11 cellular contexts compared by ENCODE assay signal in the genomic region with DNA sequence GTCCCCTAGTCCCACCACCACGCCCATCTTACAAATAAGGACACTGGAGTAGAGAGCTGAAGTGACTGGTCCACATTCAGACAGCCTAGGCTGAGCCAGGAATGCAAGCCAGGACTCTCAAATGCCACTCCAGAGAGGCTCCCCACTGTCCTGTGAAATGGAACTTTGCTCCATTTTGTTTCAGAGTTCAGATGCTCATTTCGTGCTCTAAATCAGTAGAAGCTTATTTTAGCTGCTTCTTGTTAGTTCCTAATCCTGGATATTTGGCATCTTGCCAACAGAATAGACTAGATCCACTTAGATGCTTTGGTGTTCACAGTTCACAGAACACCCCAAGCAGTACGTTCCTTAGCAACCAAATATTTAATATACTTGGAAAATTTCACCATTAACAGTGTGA. TPM values are rescaled to one million over a fixed set of nuclear protein-coding genes. Genes with fewer than 3 reads are reported as not detected.
DNase-seq lines count a peak whose midpoint lies in the region; ATAC-seq, FAIRE-seq and TF ChIP-seq lines count a peak whose summit lies in the region.
"Had no signal": no experiment of that assay in that cellular context is flagged by ENCODE, and none has a peak within 500 bp of the region (broad histone marks: within the 10 kb centered on the region; RNA-seq: fewer than 3 reads in every experiment).

No MANE protein-coding gene starts in this region.

- no peaks in the 10 kb centered on the region for H3K79me2 ChIP-seq in K562 (ENCODE audit: control insufficient read depth, insufficient read depth, low read length)

- H3K23ac ChIP-seq in neuronal stem cell (ENCODE audit: low read depth, low read length, poor library complexity) = no peak overlapping the region

- POLR2A ChIA-PET in K562 (lab: Yijun Ruan, JAX) = no interaction called here

- BruUV-seq in K562 (replicated peaks; lab: Mats Ljungman, UMichigan) = no TSS peak

- no peak overlapping the region for H3K14ac ChIP-seq in neuronal stem cell (ENCODE audit: low read length)

- TF ChIP-seq CTCF in K562 (IDR thresholded peaks at IDR 0.05 in 2 of 3, conservative IDR thresholded peaks at IDR 0.05 in 1 of 3; ENCODE audit: insufficient read depth in 2 of 3, low read depth in 1 of 3, low read length in 3 of 3) (no peak), thyroid gland (IDR thresholded peaks at IDR 0.05) (no peak)

- H4K20me1 ChIP-seq in K562 (replicated peaks; ENCODE audit: control insufficient read depth, insufficient read depth, low read length) = no peaks in the 10 kb centered on the region

- H2AK5ac ChIP-seq in neuronal stem cell (ENCODE audit: low read depth, low read length) = no peak overlapping the region

- H3K4me2 ChIP-seq in K562 (ENCODE audit: insufficient read depth, low read length) (no peak overlapping the region), neuronal stem cell (ENCODE audit: insufficient read depth, low read length, poor library complexity, severe bottlenecking) (no peak overlapping the region)

- no peak overlapping the region for H4K91ac ChIP-seq in neuronal stem cell (ENCODE audit: low read depth, low read length, poor library complexity)

- no peak for TF ChIP-seq EP300 in K562 (IDR thresholded peaks at IDR 0.05; ENCODE audit: low read length)

- no peak overlapping the region for H2BK5ac ChIP-seq in neuronal stem cell (ENCODE audit: low read length)

- no peaks in the 10 kb centered on the region for H3K9me1 ChIP-seq in K562 (ENCODE audit: control insufficient read depth, insufficient read depth, low read length)

- no peak overlapping the region for H3K4me3 ChIP-seq in K562
- H3K4me3 ChIP-seq in thyroid gland (replicated peaks in 1 of 3) = no peak overlapping the region
- no peak overlapping the region for H3K4me3 ChIP-seq in neuronal stem cell (ENCODE audit: low read length in 2 of 2)

- intact Hi-C loops in K562 (cut with micrococcal nuclease) (no loop called here), thyroid gland (cut with DNase I) (no loop called here)

- H3K4ac ChIP-seq in neuronal stem cell (ENCODE audit: low read length) = no peak overlapping the region

- H3K27me3 ChIP-seq in K562 (ENCODE audit: control insufficient read depth in 2 of 2, insufficient read depth in 2 of 2, low read length in 2 of 2) = no peaks in the 10 kb centered on the region
- no peaks in the 10 kb centered on the region for H3K27me3 ChIP-seq in thyroid gland
- no peaks in the 10 kb centered on the region for H3K27me3 ChIP-seq in neuronal stem cell (ENCODE audit: control insufficient read depth in 3 of 3, insufficient read depth in 3 of 3, low read depth in 1 of 3, low read length in 3 of 3)

- ATAC-seq in K562 (no peak), HG02840 (IDR thresholded peaks at IDR 0.05; ENCODE audit: low FRiP score, unreplicated experiment) (no peak)

- CTCF ChIA-PET in K562 (lab: Yijun Ruan, JAX; ENCODE audit: low intra/inter-chr PET ratio) = no interaction called here

- no peak overlapping the region for H2BK15ac ChIP-seq in neuronal stem cell (ENCODE audit: low read length)

- no peak overlapping the region for H3K27ac ChIP-seq in K562 (ENCODE audit: extremely low read depth, low read depth, low read length)
- H3K27ac ChIP-seq in thyroid gland = peak overlapping the region in 2 of 3 donors; percentile 2 to 7
- H3K27ac ChIP-seq in neuronal stem cell (replicated peaks; ENCODE audit: low read length) = no peak overlapping the region

- H3K9ac ChIP-seq in K562 (ENCODE audit: insufficient read depth in 1 of 2, low read depth in 2 of 2, low read length in 2 of 2) (no peak overlapping the region), neuronal stem cell (ENCODE audit: low read depth, low read length, poor library complexity) (no peak overlapping the region)

- TF ChIP-seq RAD21 in K562 (CRISPR knock-in tag; conservative IDR thresholded peaks at IDR 0.05 in 1 of 2, IDR thresholded peaks at IDR 0.05 in 1 of 2) = no peak

- H3K9me3 ChIP-seq in K562 (replicated peaks; ENCODE audit: control insufficient read depth, insufficient read depth, low read depth, low read length) (no peaks in the 10 kb centered on the region), thyroid gland (no peaks in the 10 kb centered on the region), neuronal stem cell (replicated peaks in 1 of 2; ENCODE audit: control insufficient read depth in 2 of 2, insufficient read depth in 1 of 2, low read depth in 1 of 2, low read length in 2 of 2) (no peaks in the 10 kb centered on the region)

- no peak overlapping the region for H2BK120ac ChIP-seq in neuronal stem cell (ENCODE audit: low read depth, low read length)

- no peak for FAIRE-seq in K562 (lab: Jason Lieb, UNC)

- in situ Hi-C loops in K562 (cut with MboI) = no loop called here

- DNase-seq in NCI-H1417 (lab: John Stamatoyannopoulos, UW) (peak in 2 of 3 experiments; percentile 1 to 23), NCI-H1417 treated with DMSO at 0.1 percent for 48 hours (lab: John Stamatoyannopoulos, UW) (no peak), K562 (ENCODE audit: extremely low read depth in 1 of 4, low spot score in 3 of 4) (peak in 3 of 4 experiments; percentile 14 to 36 (median 28)), inferior parietal cortex (ENCODE audit: extremely low spot score) (peak; percentile 58), thyroid gland (peak; percentile 56 to 58), activated gamma-delta T cell treated with Interleukin-2 at 50 U/mL for 16 hours (no peak), neuronal stem cell (ENCODE audit: low spot score) (no peak)
- DNase-seq: cortex of kidney; islet precursor cell; stimulated activated CD4-positive, alpha-beta T cell treated with anti-CD3 and anti-CD28 coated beads, Interleukin-15, amount 100 ng/mL, for 24 hours had no signal

- no peak overlapping the region for H4K8ac ChIP-seq in neuronal stem cell (ENCODE audit: low read depth, low read length)

- peaks cover 0 to 4% of the 10 kb centered on the region in 2 experiments; a peak in 2 of 5 replicates for H3K4me1 ChIP-seq in K562 (replicated peaks in 1 of 2; ENCODE audit: control insufficient read depth in 2 of 2, insufficient read depth in 2 of 2, low read length in 2 of 2)
- H3K4me1 ChIP-seq in thyroid gland = peaks cover 0 to 11% of the 10 kb centered on the region in 2 donors
- peaks cover 0 to 3% of the 10 kb centered on the region in 2 donors for H3K4me1 ChIP-seq in neuronal stem cell (ENCODE audit: control insufficient read depth in 2 of 2, insufficient read depth in 1 of 2, low read depth in 1 of 2, low read length in 2 of 2)

- H2AFZ ChIP-seq in K562 (ENCODE audit: low read depth, low read length) (no peak overlapping the region), neuronal stem cell (ENCODE audit: low read length) (no peak overlapping the region)

- no peak overlapping the region for H2BK12ac ChIP-seq in neuronal stem cell (ENCODE audit: low read length)

- no peak overlapping the region for H3K18ac ChIP-seq in neuronal stem cell (ENCODE audit: low read length)

- WGBS in K562 (ENCODE audit: insufficient coverage, low coverage, missing lambda C conversion rate) = 54% methylated on average over 2 of the region's 3 CpGs
- WGBS in thyroid gland, 2 donors = 22% methylated on average over 3 of the region's 3 CpGs
- no CpG with 5 or more reads among the region's 3 CpGs for WGBS in neuronal stem cell (ENCODE audit: extremely low coverage in 2 of 2, insufficient read length in 2 of 2, insufficient replicate concordance in 1 of 2), 2 donors

- H3K36me3 ChIP-seq in K562 (ENCODE audit: control insufficient read depth, insufficient read depth, low read length) (peaks cover 20% of the 10 kb centered on the region; the same call in 2 of the 3 replicates), thyroid gland (peaks cover 15% of the 10 kb centered on the region in 2 donors), neuronal stem cell (replicated peaks in 1 of 2; ENCODE audit: control insufficient read depth in 2 of 2, insufficient read depth in 2 of 2, low read length in 2 of 2) (peaks cover 5 to 49% of the 10 kb centered on the region in 2 donors)

- TF ChIP-seq POLR2A in K562 (conservative IDR thresholded peaks at IDR 0.05) = no peak
- TF ChIP-seq POLR2A in thyroid gland (IDR thresholded peaks at IDR 0.05) = no peak

- H3K79me1 ChIP-seq in neuronal stem cell (ENCODE audit: low read depth, low read length) = no peaks in the 10 kb centered on the region

RNA-seq across cellular contexts. Expression of gene MMP21, which starts 7.4 kb away (rescaled TPM):
- total RNA-seq in K562 (2011; cell fraction: chromatin; rRNA removed; ENCODE audit: low replicate concordance) = not detected in 2 replicates
- not detected in 2 replicates for total RNA-seq in K562 (2011; cell fraction: nucleolus; rRNA removed)
- total RNA-seq in K562 (2011; cell fraction: nucleoplasm; rRNA removed) = not detected in 2 replicates
- total RNA-seq in K562 (2014; rRNA removed) (not detected in 2 replicates), K562 (2014; rRNA removed; fragmentation: Illumina TruSeq; extraction: Trizol) (not detected in 2 replicates), K562 (2015; rRNA removed; fragmentation: Illumina TruSeq; extraction: Trizol) (not detected in 2 replicates), K562 (2021) (not detected in 2 replicates), thyroid gland (under 1 TPM in 1 of 4 donors, not detected in 3; 0.67 TPM)
- polyA plus RNA-seq in K562 (2011; rRNA removed) (not detected in 2 replicates), K562 (2014; fragmentation: Illumina TruSeq; extraction: Trizol) (not detected in 2 replicates), K562 (2014; fragmentation: Nextera tagmentation; extraction: Ambion mirVana) (not detected), K562 (2014; rRNA removed) (not detected in 2 replicates)
- not detected in 2 replicates for polyA plus RNA-seq in K562 (2011; cell fraction: cytosol; rRNA removed)
- polyA plus RNA-seq in K562 (2011; cell fraction: nucleus; rRNA removed) = not detected in 2 replicates
- not detected in 2 replicates for polyA plus RNA-seq in K562 (2012)
- polyA minus RNA-seq in K562 (2011; rRNA and poly(A)+ RNA removed) = not detected in 2 replicates
- polyA minus RNA-seq in K562 (2011; cell fraction: cytosol; rRNA and poly(A)+ RNA removed) = not detected in 2 replicates
- not detected in 2 replicates for polyA minus RNA-seq in K562 (2011; cell fraction: nucleus; rRNA and poly(A)+ RNA removed)
- not detected for polyA plus RNA-seq in neuronal stem cell (2013, experiment 1 of 2)
- polyA plus RNA-seq in neuronal stem cell (2013, experiment 2 of 2) = 0.03 TPM

RNA-seq across cellular contexts. Expression of gene EDRF1, which starts 48.7 kb away (rescaled TPM):
- 28.4 and 76.8 TPM in 2 replicates for total RNA-seq in K562 (2011; cell fraction: chromatin; rRNA removed; ENCODE audit: low replicate concordance)
- 15.5 and 17.1 TPM in 2 replicates for total RNA-seq in K562 (2011; cell fraction: nucleolus; rRNA removed)
- total RNA-seq in K562 (2011; cell fraction: nucleoplasm; rRNA removed) = 28.5 and 38.2 TPM in 2 replicates
- total RNA-seq in K562 (2014; rRNA removed) (14.9 and 16.8 TPM in 2 replicates), K562 (2014; rRNA removed; fragmentation: Illumina TruSeq; extraction: Trizol) (22.9 and 23.8 TPM in 2 replicates), K562 (2015; rRNA removed; fragmentation: Illumina TruSeq; extraction: Trizol) (23.8 and 24.0 TPM in 2 replicates), K562 (2021) (18.6 and 18.9 TPM in 2 replicates), thyroid gland (10 to 100 TPM; 23.2 to 35.5 (median 30.9) TPM)
- polyA plus RNA-seq in K562 (2011; rRNA removed) (23.9 and 26.0 TPM in 2 replicates), K562 (2014; fragmentation: Illumina TruSeq; extraction: Trizol) (17.1 and 18.5 TPM in 2 replicates), K562 (2014; fragmentation: Nextera tagmentation; extraction: Ambion mirVana) (1 to 10 TPM; 7.6 to 9.9 TPM), K562 (2014; rRNA removed) (24.0 and 24.8 TPM in 2 replicates)
- 4.9 and 10.6 TPM in 2 replicates for polyA plus RNA-seq in K562 (2011; cell fraction: cytosol; rRNA removed)
- 32.1 and 39.0 TPM in 2 replicates for polyA plus RNA-seq in K562 (2011; cell fraction: nucleus; rRNA removed)
- polyA plus RNA-seq in K562 (2012) = 12.5 and 14.2 TPM in 2 replicates
- polyA minus RNA-seq in K562 (2011; rRNA and poly(A)+ RNA removed) = 25.7 and 26.4 TPM in 2 replicates
- polyA minus RNA-seq in K562 (2011; cell fraction: cytosol; rRNA and poly(A)+ RNA removed) = 13.6 and 13.7 TPM in 2 replicates
- polyA minus RNA-seq in K562 (2011; cell fraction: nucleus; rRNA and poly(A)+ RNA removed) = 19.1 and 25.8 TPM in 2 replicates
- 21.4 TPM for polyA plus RNA-seq in neuronal stem cell (2013, experiment 1 of 2)
- polyA plus RNA-seq in neuronal stem cell (2013, experiment 2 of 2) = 22.1 TPM

RNA-seq across cellular contexts. Expression of gene UROS, which starts 54.8 kb away (rescaled TPM):
- 96.8 and 104 TPM in 2 replicates for total RNA-seq in K562 (2011; cell fraction: chromatin; rRNA removed; ENCODE audit: low replicate concordance)
- total RNA-seq in K562 (2011; cell fraction: nucleolus; rRNA removed) = 51.7 and 55.7 TPM in 2 replicates
- 66.6 and 87.0 TPM in 2 replicates for total RNA-seq in K562 (2011; cell fraction: nucleoplasm; rRNA removed)
- 31.3 and 32.3 TPM in 2 replicates for total RNA-seq in K562 (2014; rRNA removed)
- total RNA-seq in K562 (2014; rRNA removed; fragmentation: Illumina TruSeq; extraction: Trizol) = 34.6 and 38.2 TPM in 2 replicates
- total RNA-seq in K562 (2015; rRNA removed; fragmentation: Illumina TruSeq; extraction: Trizol) = 21.5 and 22.2 TPM in 2 replicates
- 31.9 and 32.8 TPM in 2 replicates for total RNA-seq in K562 (2021)
- 28.8 and 39.1 TPM in 2 replicates for polyA plus RNA-seq in K562 (2011; rRNA removed)
- polyA plus RNA-seq in K562 (2011; cell fraction: cytosol; rRNA removed) = 23.8 and 43.0 TPM in 2 replicates
- 40.2 and 71.6 TPM in 2 replicates for polyA plus RNA-seq in K562 (2011; cell fraction: nucleus; rRNA removed)
- 19.8 and 25.4 TPM in 2 replicates for polyA plus RNA-seq in K562 (2012)
- polyA plus RNA-seq in K562 (2014; fragmentation: Illumina TruSeq; extraction: Trizol) = 32.1 and 34.6 TPM in 2 replicates
- 1 to 10 TPM; 6.4 to 9.6 TPM for polyA plus RNA-seq in K562 (2014; fragmentation: Nextera tagmentation; extraction: Ambion mirVana)
- polyA plus RNA-seq in K562 (2014; rRNA removed) = 32.8 and 34.5 TPM in 2 replicates
- polyA minus RNA-seq in K562 (2011; rRNA and poly(A)+ RNA removed) = 27.2 and 36.0 TPM in 2 replicates
- polyA minus RNA-seq in K562 (2011; cell fraction: cytosol; rRNA and poly(A)+ RNA removed) = 12.6 and 14.4 TPM in 2 replicates
- 29.9 and 31.3 TPM in 2 replicates for polyA minus RNA-seq in K562 (2011; cell fraction: nucleus; rRNA and poly(A)+ RNA removed)
- 10 to 100 TPM; 54.4 to 74.3 (median 69.6) TPM for total RNA-seq in thyroid gland
- 55.7 TPM for polyA plus RNA-seq in neuronal stem cell (2013, experiment 1 of 2)
- 54.9 TPM for polyA plus RNA-seq in neuronal stem cell (2013, experiment 2 of 2)

RNA-seq across cellular contexts. Expression of gene BCCIP, which starts 55.1 kb away (rescaled TPM):
- 25.5 and 70.4 TPM in 2 replicates for total RNA-seq in K562 (2011; cell fraction: chromatin; rRNA removed; ENCODE audit: low replicate concordance)
- total RNA-seq in K562 (2011; cell fraction: nucleolus; rRNA removed) = 19.0 and 19.3 TPM in 2 replicates
- 39.4 and 41.1 TPM in 2 replicates for total RNA-seq in K562 (2011; cell fraction: nucleoplasm; rRNA removed)
- total RNA-seq in K562 (2014; rRNA removed) (95.1 and 113 TPM in 2 replicates), K562 (2014; rRNA removed; fragmentation: Illumina TruSeq; extraction: Trizol) (163 and 182 TPM in 2 replicates), K562 (2015; rRNA removed; fragmentation: Illumina TruSeq; extraction: Trizol) (126 and 145 TPM in 2 replicates), K562 (2021) (118 TPM in 2 replicates), thyroid gland (10 to 100 TPM; 38.6 to 52.1 (median 42.3) TPM)
- polyA plus RNA-seq in K562 (2011; rRNA removed) (84.5 and 134 TPM in 2 replicates), K562 (2014; fragmentation: Illumina TruSeq; extraction: Trizol) (151 and 183 TPM in 2 replicates), K562 (2014; fragmentation: Nextera tagmentation; extraction: Ambion mirVana) (100 to 1,000 TPM; 169 to 204 TPM), K562 (2014; rRNA removed) (146 and 176 TPM in 2 replicates)
- polyA plus RNA-seq in K562 (2011; cell fraction: cytosol; rRNA removed) = 15.5 and 31.5 TPM in 2 replicates
- 21.5 and 29.9 TPM in 2 replicates for polyA plus RNA-seq in K562 (2011; cell fraction: nucleus; rRNA removed)
- polyA plus RNA-seq in K562 (2012) = 47.4 and 103 TPM in 2 replicates
- polyA minus RNA-seq in K562 (2011; rRNA and poly(A)+ RNA removed) = 76.7 and 84.5 TPM in 2 replicates
- 21.6 and 32.6 TPM in 2 replicates for polyA minus RNA-seq in K562 (2011; cell fraction: cytosol; rRNA and poly(A)+ RNA removed)
- 28.8 and 53.0 TPM in 2 replicates for polyA minus RNA-seq in K562 (2011; cell fraction: nucleus; rRNA and poly(A)+ RNA removed)
- 82.2 TPM for polyA plus RNA-seq in neuronal stem cell (2013, experiment 1 of 2)
- 82.6 TPM for polyA plus RNA-seq in neuronal stem cell (2013, experiment 2 of 2)

Comparison
In these comparisons a context has a peak if more than half of its experiments do, and no peak if none do; other contexts are left out.
1. DNase-seq: peak in NCI-H1417 (2 of 3), K562 (3 of 4), inferior parietal cortex (single experiment) and thyroid gland (2 of 2); none in NCI-H1417 treated with DMSO at 0.1 percent for 48 hours (single experiment), activated gamma-delta T cell treated with Interleukin-2 at 50 U/mL for 16 hours (single experiment) and neuronal stem cell (single experiment).
2. H3K27ac ChIP-seq: peak in thyroid gland (2 of 3); none in K562 (single experiment) and neuronal stem cell (single experiment).